10 cellular contexts compared by ENCODE assay signal in genomic region chr15:82298520-82298919, GRCh38. TPM values are rescaled to one million over a fixed set of nuclear protein-coding genes. Genes with fewer than 3 reads are reported as not detected.
DNase-seq lines count a peak whose midpoint lies in the region; ATAC-seq and TF ChIP-seq lines count a peak whose summit lies in the region.
"Had no signal": no experiment of that assay in that cellular context is flagged by ENCODE, and none has a peak within 500 bp of the region (broad histone marks: within the 10 kb centered on the region; RNA-seq: fewer than 3 reads in every experiment).

No MANE protein-coding gene starts in this region.

- H3K36me3 ChIP-seq in mucosa of descending colon (ENCODE audit: low read depth), result no peaks in the 10 kb centered on the region

- no peak overlapping the region for H3K4me3 ChIP-seq in mucosa of descending colon

- no peaks in the 10 kb centered on the region for H3K4me1 ChIP-seq in mucosa of descending colon (ENCODE audit: low read depth)

- H3K36me3 Mint-ChIP-seq in T-helper 2 cell treated with Interferon-gamma antibody and Interleukin-4, amounts not matched to agents 5 μg/mL and 100 μg/mL, for 36 hours (ENCODE audit: low read depth), result no peaks in the 10 kb centered on the region
- H3K36me3 Mint-ChIP-seq in stimulated activated memory B cell treated with anti-CD40 and anti-IgM and Interleukin-4, amounts not matched to agents 10 μg/mL and 1 μg/mL and 100 μg/mL, for 72 hours, result no peaks in the 10 kb centered on the region

- intact Hi-C loops in mucosa of descending colon (cut with DNase I, micrococcal nuclease), result no loop called here

- TF ChIP-seq CTCF in mucosa of descending colon (IDR thresholded peaks at IDR 0.05), result no peak

- peak; percentile 62 for ATAC-seq in mucosa of descending colon
- ATAC-seq in stimulated activated memory B cell treated with anti-CD40 and anti-IgM and Interleukin-4, amounts not matched to agents 10 μg/mL and 1 μg/mL and 100 μg/mL, for 72 hours, result peak; percentile 42
- no peak for ATAC-seq in GM18909 (IDR thresholded peaks at IDR 0.05; ENCODE audit: poor library complexity, unreplicated experiment)
- ATAC-seq in HG03565 (IDR thresholded peaks at IDR 0.05; ENCODE audit: unreplicated experiment), result no peak
- ATAC-seq: left lobe of liver had no signal

- peak; percentile 24 for DNase-seq in T-helper 2 cell treated with Interferon-gamma antibody and Interleukin-4, amounts not matched to agents 5 μg/mL and 100 μg/mL, for 36 hours (ENCODE audit: low spot score)
- peak; percentile 23 for DNase-seq in activated gamma-delta T cell (lab: John Stamatoyannopoulos, UW)
- DNase-seq in mucosa of descending colon, result peak; percentile 19 to 74 (median 61)
- no peak for DNase-seq in inferior parietal cortex (ENCODE audit: extremely low spot score)
- no peak for DNase-seq in NCI-H2171 (lab: John Stamatoyannopoulos, UW)
- DNase-seq: SIG-M5 had no signal

- H3K4me3 Mint-ChIP-seq in T-helper 2 cell treated with Interferon-gamma antibody and Interleukin-4, amounts not matched to agents 5 μg/mL and 100 μg/mL, for 36 hours, result no peak overlapping the region
- H3K4me3 Mint-ChIP-seq in stimulated activated memory B cell treated with anti-CD40 and anti-IgM and Interleukin-4, amounts not matched to agents 10 μg/mL and 1 μg/mL and 100 μg/mL, for 72 hours, result peak overlapping the region; percentile 2

- no peak overlapping the region for H3K27ac Mint-ChIP-seq in T-helper 2 cell treated with Interferon-gamma antibody and Interleukin-4, amounts not matched to agents 5 μg/mL and 100 μg/mL, for 36 hours
- no peak overlapping the region for H3K27ac Mint-ChIP-seq in stimulated activated memory B cell treated with anti-CD40 and anti-IgM and Interleukin-4, amounts not matched to agents 10 μg/mL and 1 μg/mL and 100 μg/mL, for 72 hours

- peaks cover 11% of the 10 kb centered on the region for H3K27me3 Mint-ChIP-seq in T-helper 2 cell treated with Interferon-gamma antibody and Interleukin-4, amounts not matched to agents 5 μg/mL and 100 μg/mL, for 36 hours (ENCODE audit: low read depth)
- peaks cover 25% of the 10 kb centered on the region for H3K27me3 Mint-ChIP-seq in stimulated activated memory B cell treated with anti-CD40 and anti-IgM and Interleukin-4, amounts not matched to agents 10 μg/mL and 1 μg/mL and 100 μg/mL, for 72 hours

- no peaks in the 10 kb centered on the region for H3K9me3 ChIP-seq in mucosa of descending colon

- no peaks in the 10 kb centered on the region for H3K9me3 Mint-ChIP-seq in T-helper 2 cell treated with Interferon-gamma antibody and Interleukin-4, amounts not matched to agents 5 μg/mL and 100 μg/mL, for 36 hours
- no peaks in the 10 kb centered on the region for H3K9me3 Mint-ChIP-seq in stimulated activated memory B cell treated with anti-CD40 and anti-IgM and Interleukin-4, amounts not matched to agents 10 μg/mL and 1 μg/mL and 100 μg/mL, for 72 hours

- peaks cover 8% of the 10 kb centered on the region for H3K4me1 Mint-ChIP-seq in T-helper 2 cell treated with Interferon-gamma antibody and Interleukin-4, amounts not matched to agents 5 μg/mL and 100 μg/mL, for 36 hours (ENCODE audit: low read depth)
- H3K4me1 Mint-ChIP-seq in stimulated activated memory B cell treated with anti-CD40 and anti-IgM and Interleukin-4, amounts not matched to agents 10 μg/mL and 1 μg/mL and 100 μg/mL, for 72 hours, result no peaks in the 10 kb centered on the region

RNA-seq across cellular contexts. Expression of gene SAXO2, which starts 35.9 kb away (rescaled TPM):
- total RNA-seq in mucosa of descending colon, result 1 to 10 TPM in 2 of 3 donors, under 1 TPM in 1; 0.58 to 2.3 (median 1.3) TPM

RNA-seq across cellular contexts. Expression of gene EFL1, which starts 36.0 kb away (rescaled TPM):
- 10 to 100 TPM; 28.7 to 42.9 (median 33.1) TPM for total RNA-seq in mucosa of descending colon

RNA-seq across cellular contexts. Expression of gene GOLGA6L10, which starts 50.8 kb away (rescaled TPM):
- total RNA-seq in mucosa of descending colon, result 1 to 10 TPM in 2 of 3 donors, under 1 TPM in 1; 0.92 to 3.6 (median 3.1) TPM

Comparison
In these comparisons a context has a peak if more than half of its experiments do, and no peak if none do; other contexts are left out.
1. DNase-seq: peak in T-helper 2 cell treated with Interferon-gamma antibody and Interleukin-4, amounts not matched to agents 5 μg/mL and 100 μg/mL, for 36 hours (single experiment), activated gamma-delta T cell (single experiment) and mucosa of descending colon (3 of 3); none in inferior parietal cortex (single experiment) and NCI-H2171 (single experiment).
2. ATAC-seq: peak in mucosa of descending colon (single experiment) and stimulated activated memory B cell treated with anti-CD40 and anti-IgM and Interleukin-4, amounts not matched to agents 10 μg/mL and 1 μg/mL and 100 μg/mL, for 72 hours (single experiment); none in GM18909 (single experiment) and HG03565 (single experiment).